ENCODE assay signal across 9 cellular contexts in genomic region chr5:145775893-145776444, GRCh38. TPM values are rescaled to one million over a fixed set of nuclear protein-coding genes. Genes with fewer than 3 reads are reported as not detected.
A peak's percentile ranks its signal among the peaks of the same experiment; 100 is the strongest.
DNase-seq lines count a peak whose midpoint lies in the region; ATAC-seq, FAIRE-seq and TF ChIP-seq lines count a peak whose summit lies in the region.
"Had no signal": no experiment of that assay in that cellular context is flagged by ENCODE, and none has a peak within 500 bp of the region (broad histone marks: within the 10 kb centered on the region; RNA-seq: fewer than 3 reads in every experiment).

No MANE protein-coding gene starts in this region.

- no peak overlapping the region for H3K9ac ChIP-seq in K562 (ENCODE audit: insufficient read depth in 1 of 2, low read depth in 2 of 2, low read length in 2 of 2)
- no peak overlapping the region for H3K9ac ChIP-seq in keratinocyte (ENCODE audit: control insufficient read depth, extremely low read depth, insufficient read depth, low read length)

- H4K20me1 ChIP-seq in K562 (replicated peaks; ENCODE audit: control insufficient read depth, insufficient read depth, low read length): no peaks in the 10 kb centered on the region
- H4K20me1 ChIP-seq in keratinocyte (ENCODE audit: control insufficient read depth, extremely low read depth, insufficient read depth, low read length): no peaks in the 10 kb centered on the region

- TF ChIP-seq EP300 in K562 (IDR thresholded peaks at IDR 0.05; ENCODE audit: low read length) (no peak), upper lobe of left lung (IDR thresholded peaks at IDR 0.05) (no peak)

- no peak for FAIRE-seq in K562 (lab: Jason Lieb, UNC)
- peak; percentile 55 for FAIRE-seq in keratinocyte (lab: Jason Lieb, UNC)

- H3K27me3 ChIP-seq in K562 (ENCODE audit: control insufficient read depth in 2 of 2, insufficient read depth in 2 of 2, low read length in 2 of 2): no peaks in the 10 kb centered on the region
- H3K27me3 ChIP-seq in keratinocyte (ENCODE audit: control insufficient read depth, extremely low read depth, insufficient read depth, low read length): no peaks in the 10 kb centered on the region
- no peaks in the 10 kb centered on the region for H3K27me3 ChIP-seq in upper lobe of left lung

- peak; percentile 40; the same call in 1 of the 3 replicates for ATAC-seq in K562
- ATAC-seq in upper lobe of left lung (ENCODE audit: low FRiP score in 2 of 2): peak; percentile 71 to 95
- no peak for ATAC-seq in HG03196 (IDR thresholded peaks at IDR 0.05; ENCODE audit: unreplicated experiment)
- ATAC-seq: natural killer cell had no signal

- H3K36me3 ChIP-seq in K562 (ENCODE audit: control insufficient read depth, insufficient read depth, low read length) (no peaks in the 10 kb centered on the region), keratinocyte (ENCODE audit: control insufficient read depth in 2 of 2, extremely low read depth in 1 of 2, insufficient read depth in 2 of 2, low read length in 2 of 2) (no peaks in the 10 kb centered on the region), upper lobe of left lung (no peaks in the 10 kb centered on the region)

- no peak overlapping the region for H3K4me3 ChIP-seq in K562
- H3K4me3 ChIP-seq in keratinocyte (ENCODE audit: control insufficient read depth in 2 of 3, extremely low read depth in 1 of 3, insufficient read depth in 2 of 3, low read depth in 1 of 3, low read length in 3 of 3): no peak overlapping the region
- H3K4me3 ChIP-seq in upper lobe of left lung: no peak overlapping the region

- CTCF ChIA-PET in K562 (lab: Yijun Ruan, JAX; ENCODE audit: low intra/inter-chr PET ratio): no interaction called here

- no peaks in the 10 kb centered on the region; the same call in 1 of the 2 replicates for H3K9me3 ChIP-seq in K562 (replicated peaks; ENCODE audit: control insufficient read depth, insufficient read depth, low read depth, low read length)
- no peaks in the 10 kb centered on the region for H3K9me3 ChIP-seq in keratinocyte (ENCODE audit: control insufficient read depth, low read depth, low read length)
- H3K9me3 ChIP-seq in upper lobe of left lung: no peaks in the 10 kb centered on the region

- H2AFZ ChIP-seq in K562 (ENCODE audit: low read depth, low read length) (no peak overlapping the region), keratinocyte (ENCODE audit: control insufficient read depth, low read length) (no peak overlapping the region)

- H3K9me1 ChIP-seq in K562 (ENCODE audit: control insufficient read depth, insufficient read depth, low read length): no peaks in the 10 kb centered on the region
- H3K9me1 ChIP-seq in keratinocyte (ENCODE audit: control insufficient read depth, extremely low read depth, insufficient read depth, low read length): no peaks in the 10 kb centered on the region

- in situ Hi-C loops in K562 (cut with MboI): no loop called here

- peak; percentile 9 for DNase-seq in LoVo (ENCODE audit: low spot score)
- DNase-seq in K562 (ENCODE audit: extremely low read depth in 1 of 4, low spot score in 3 of 4): no peak
- no peak for DNase-seq in keratinocyte (ENCODE audit: low read depth, low spot score)
- no peak for DNase-seq in upper lobe of left lung
- no peak for DNase-seq in GM19240 (ENCODE audit: insufficient read length, low spot score)
- no peak for DNase-seq in superior temporal gyrus (ENCODE audit: extremely low spot score)
- DNase-seq: activated CD4-positive, alpha-beta T cell treated with anti-CD3 and anti-CD28 coated beads, Interleukin-2, amount 10 ng/mL, durations not matched to agents 24 days and 14 days; natural killer cell had no signal

- TF ChIP-seq CTCF in K562 (IDR thresholded peaks at IDR 0.05 in 2 of 3, conservative IDR thresholded peaks at IDR 0.05 in 1 of 3; ENCODE audit: insufficient read depth in 2 of 3, low read depth in 1 of 3, low read length in 3 of 3): no peak
- TF ChIP-seq CTCF in keratinocyte (optimal IDR thresholded peaks at IDR 0.05 in 1 of 3, IDR thresholded peaks at IDR 0.05 in 1 of 3, conservative IDR thresholded peaks at IDR 0.05 in 1 of 3; ENCODE audit: extremely low read depth in 1 of 3, insufficient read depth in 2 of 3, low read length in 3 of 3): no peak
- TF ChIP-seq CTCF in upper lobe of left lung (IDR thresholded peaks at IDR 0.05): no peak

- dilution Hi-C loops in keratinocyte (cut with MboI; ENCODE audit: extremely low pct_ligation_motif_present, low sequenced_read_pairs): no loop called here

- TF ChIP-seq POLR2A in K562 (conservative IDR thresholded peaks at IDR 0.05) (no peak), upper lobe of left lung (IDR thresholded peaks at IDR 0.05) (no peak)

- no peak for TF ChIP-seq RAD21 in K562 (CRISPR knock-in tag; conservative IDR thresholded peaks at IDR 0.05 in 1 of 2, IDR thresholded peaks at IDR 0.05 in 1 of 2)

- 42% methylated on average over 2 of the region's 2 CpGs for WGBS in K562 (ENCODE audit: insufficient coverage, low coverage, missing lambda C conversion rate)
- 64 to 73% methylated on average over 2 of the region's 2 CpGs for WGBS in upper lobe of left lung, 2 donors

- H3K79me2 ChIP-seq in K562 (ENCODE audit: control insufficient read depth, insufficient read depth, low read length): no peaks in the 10 kb centered on the region
- H3K79me2 ChIP-seq in keratinocyte (ENCODE audit: control insufficient read depth, insufficient read depth, low read length): no peaks in the 10 kb centered on the region

- H3K4me1 ChIP-seq in K562 (replicated peaks in 1 of 2; ENCODE audit: control insufficient read depth in 2 of 2, insufficient read depth in 2 of 2, low read length in 2 of 2): 0 out of 5 replicates have a peak, but pooled peaks cover 0 to 3% of the 10 kb centered on the region in 2 experiments
- no peaks in the 10 kb centered on the region for H3K4me1 ChIP-seq in keratinocyte (ENCODE audit: control insufficient read depth, extremely low read depth, insufficient read depth, low read length)
- no peaks in the 10 kb centered on the region for H3K4me1 ChIP-seq in upper lobe of left lung

- intact Hi-C loops in K562 (cut with micrococcal nuclease): no loop called here

- BruUV-seq in K562 (replicated peaks; lab: Mats Ljungman, UMichigan): no TSS peak

- POLR2A ChIA-PET in K562 (lab: Yijun Ruan, JAX): no interaction called here

- no peak overlapping the region for H3K4me2 ChIP-seq in K562 (ENCODE audit: insufficient read depth, low read length)
- H3K4me2 ChIP-seq in keratinocyte (ENCODE audit: control insufficient read depth, extremely low read depth, insufficient read depth, low read depth, low read length): no peak overlapping the region

- H3K27ac ChIP-seq in K562 (ENCODE audit: extremely low read depth, low read depth, low read length) (no peak overlapping the region), keratinocyte (ENCODE audit: control insufficient read depth, insufficient read depth, low read length) (no peak overlapping the region), upper lobe of left lung (no peak overlapping the region)

TF ChIP-seq in K562, 482 proteins besides CTCF, POLR2A, EP300 and RAD21 (continues in another document):
- TF ChIP-seq JUN (IDR thresholded peaks at IDR 0.05; ENCODE audit: borderline replicate concordance, low read depth, low read length): 0 out of 2 replicates have a peak, but pooled peaks have one; percentile 16
- TF ChIP-seq JUN (CRISPR knock-in tag; IDR thresholded peaks at IDR 0.05; ENCODE audit: borderline replicate concordance): no peak
- no peak for TF ChIP-seq SRSF9 (IDR thresholded peaks at IDR 0.05; ENCODE audit: borderline replicate concordance, low read depth, low read length)
- TF ChIP-seq HNRNPH1 (optimal IDR thresholded peaks at IDR 0.05; ENCODE audit: low read depth, low read length): no peak
- no peak for TF ChIP-seq MBD1 (CRISPR knock-in tag; IDR thresholded peaks at IDR 0.05)

RNA-seq across cellular contexts. Expression of gene PRELID2, which starts 59.2 kb away (rescaled TPM):
- total RNA-seq in K562 (2011; cell fraction: chromatin; rRNA removed; ENCODE audit: low replicate concordance): 98.0 and 157 TPM in 2 replicates
- 44.4 and 52.9 TPM in 2 replicates for total RNA-seq in K562 (2011; cell fraction: nucleolus; rRNA removed)
- total RNA-seq in K562 (2011; cell fraction: nucleoplasm; rRNA removed): 98.7 and 150 TPM in 2 replicates
- total RNA-seq in K562 (2014; rRNA removed) (42.7 and 68.2 TPM in 2 replicates), K562 (2014; rRNA removed; fragmentation: Illumina TruSeq; extraction: Trizol) (34.1 and 36.8 TPM in 2 replicates), K562 (2015; rRNA removed; fragmentation: Illumina TruSeq; extraction: Trizol) (27.3 and 30.1 TPM in 2 replicates), K562 (2021) (20.1 and 23.7 TPM in 2 replicates), upper lobe of left lung (10 to 100 TPM in 2 of 6 donors, 1 to 10 TPM in 4; 3.2 to 13.7 (median 6.5) TPM)
- polyA plus RNA-seq in K562 (2011; rRNA removed) (23.0 and 28.8 TPM in 2 replicates), K562 (2014; fragmentation: Illumina TruSeq; extraction: Trizol) (21.5 and 23.9 TPM in 2 replicates), K562 (2014; fragmentation: Nextera tagmentation; extraction: Ambion mirVana) (1 to 10 TPM; 6.4 to 7.8 TPM), K562 (2014; rRNA removed) (34.7 and 35.0 TPM in 2 replicates), keratinocyte (2.0 to 6.5 TPM (median 5.1 TPM) in 3 replicates)
- polyA plus RNA-seq in K562 (2011; cell fraction: cytosol; rRNA removed): 4.8 and 12.2 TPM in 2 replicates
- polyA plus RNA-seq in K562 (2011; cell fraction: nucleus; rRNA removed): 24.7 and 26.4 TPM in 2 replicates
- polyA plus RNA-seq in K562 (2012): 13.1 and 14.4 TPM in 2 replicates
- polyA minus RNA-seq in K562 (2011; rRNA and poly(A)+ RNA removed): 56.7 and 88.0 TPM in 2 replicates
- 18.0 and 22.5 TPM in 2 replicates for polyA minus RNA-seq in K562 (2011; cell fraction: cytosol; rRNA and poly(A)+ RNA removed)
- polyA minus RNA-seq in K562 (2011; cell fraction: nucleus; rRNA and poly(A)+ RNA removed): 77.7 and 125 TPM in 2 replicates
- polyA plus RNA-seq in keratinocyte (2011; ENCODE audit: low read depth): 0.45 TPM
- polyA plus RNA-seq in keratinocyte (2011; cell fraction: cytosol; rRNA removed): 3.7 and 4.2 TPM in 2 replicates
- 2.6 and 2.7 TPM in 2 replicates for polyA plus RNA-seq in keratinocyte (2011; cell fraction: nucleus; rRNA removed)
- 1.0 and 5.6 TPM in 2 replicates for polyA plus RNA-seq in keratinocyte (2012; ENCODE audit: low replicate concordance)
- polyA minus RNA-seq in keratinocyte: 0.62 to 5.9 TPM (median 4.5 TPM) in 3 replicates
- 2.5 TPM for polyA minus RNA-seq in keratinocyte (2011; cell fraction: cytosol; rRNA and poly(A)+ RNA removed)
- 8.9 and 18.8 TPM in 2 replicates for polyA minus RNA-seq in keratinocyte (2011; cell fraction: nucleus; rRNA and poly(A)+ RNA removed)
